In the genomic region with DNA sequence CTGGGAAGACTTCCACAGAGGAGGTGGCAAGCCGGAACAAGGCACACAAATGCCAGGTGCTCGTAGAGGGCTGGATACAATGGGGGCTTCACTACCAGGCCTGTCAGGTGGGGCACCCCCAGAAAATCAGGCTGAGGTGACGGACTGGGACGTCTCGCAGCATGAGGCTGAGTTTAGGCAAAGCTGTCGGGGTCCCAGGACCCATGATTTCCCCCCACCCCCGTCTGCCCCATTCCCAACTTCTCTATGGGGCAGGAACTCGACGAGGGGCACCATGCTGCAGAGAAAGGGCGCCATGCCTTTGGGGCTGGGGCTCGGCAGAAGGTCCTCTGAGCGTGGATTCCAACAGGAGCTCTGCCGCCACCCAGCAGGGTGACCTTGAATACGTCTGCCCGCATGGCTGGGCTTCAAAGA, we compare ENCODE assay signal across 1 cellular context.
TF ChIP-seq lines count a peak whose summit lies in the region.

No MANE protein-coding gene starts in this region.

TF ChIP-seq in HepG2, 621 proteins besides CTCF, POLR2A, EP300 and RAD21 (continued from another document and continues in another):
- TF ChIP-seq, protein P1, sequence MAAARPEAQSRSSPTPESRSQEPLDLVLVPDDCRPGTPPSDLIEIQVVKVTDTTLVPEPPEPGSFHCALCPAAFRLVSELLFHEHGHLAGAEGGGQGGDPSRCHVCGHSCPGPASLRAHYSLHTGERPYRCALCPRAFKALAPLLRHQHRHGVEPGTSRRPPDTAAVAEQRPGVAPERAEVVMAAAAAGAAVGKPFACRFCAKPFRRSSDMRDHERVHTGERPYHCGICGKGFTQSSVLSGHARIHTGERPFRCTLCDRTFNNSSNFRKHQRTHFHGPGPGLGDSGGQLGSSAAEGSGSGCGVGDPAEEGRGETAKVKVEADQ (CRISPR knock-in tag; IDR thresholded peaks at IDR 0.05; ENCODE audit: borderline replicate concordance), result 0 out of 2 replicates have a peak, but pooled peaks have one; percentile 49
- TF ChIP-seq KLF12 (CRISPR knock-in tag; IDR thresholded peaks at IDR 0.05; ENCODE audit: borderline replicate concordance) (no peak), BCL6 (CRISPR knock-in tag; IDR thresholded peaks at IDR 0.05) (no peak), MIER3 (CRISPR knock-in tag; IDR thresholded peaks at IDR 0.05; ENCODE audit: borderline replicate concordance) (no peak), ZBTB37 (CRISPR knock-in tag; IDR thresholded peaks at IDR 0.05) (no peak; the same call in 1 of the 2 replicates), ZBTB42 (CRISPR knock-in tag; IDR thresholded peaks at IDR 0.05) (no peak), BRD4 (CRISPR knock-in tag; IDR thresholded peaks at IDR 0.05) (no peak), RBM22 (optimal IDR thresholded peaks at IDR 0.05; ENCODE audit: low read length) (no peak), ZNF841 (CRISPR knock-in tag; IDR thresholded peaks at IDR 0.05; ENCODE audit: borderline replicate concordance) (peak; percentile 96; the same call in 1 of the 2 replicates), ZNF550 (CRISPR knock-in tag; IDR thresholded peaks at IDR 0.05; ENCODE audit: borderline replicate concordance) (no peak), SP140L (CRISPR knock-in tag; IDR thresholded peaks at IDR 0.05; ENCODE audit: borderline replicate concordance) (no peak), ELK4 (CRISPR knock-in tag; IDR thresholded peaks at IDR 0.05; ENCODE audit: borderline replicate concordance) (no peak), E2F2 (CRISPR knock-in tag; IDR thresholded peaks at IDR 0.05; ENCODE audit: borderline replicate concordance) (0 out of 2 replicates have a peak, but pooled peaks have one; percentile 88), LCORL (IDR thresholded peaks at IDR 0.05) (no peak), LCORL (CRISPR knock-in tag; IDR thresholded peaks at IDR 0.05) (0 out of 2 replicates have a peak, but pooled peaks have one; percentile 13), MLXIP (CRISPR knock-in tag; IDR thresholded peaks at IDR 0.05; ENCODE audit: borderline replicate concordance) (no peak), GTF3A (CRISPR knock-in tag; conservative IDR thresholded peaks at IDR 0.05) (no peak), CREB3 (CRISPR knock-in tag; IDR thresholded peaks at IDR 0.05) (no peak), ZNF232 (CRISPR knock-in tag; IDR thresholded peaks at IDR 0.05; ENCODE audit: borderline replicate concordance) (no peak), ZNF576 (CRISPR knock-in tag; IDR thresholded peaks at IDR 0.05) (no peak), PLRG1 (conservative IDR thresholded peaks at IDR 0.05) (no peak), FOXK2 (IDR thresholded peaks at IDR 0.05) (no peak), NR2F1 (CRISPR knock-in tag; IDR thresholded peaks at IDR 0.05) (no peak), IKZF1 (IDR thresholded peaks at IDR 0.05) (no peak), KLF11 (CRISPR knock-in tag; IDR thresholded peaks at IDR 0.05) (no peak), MEIS2 (CRISPR knock-in tag; IDR thresholded peaks at IDR 0.05) (no peak), DMAP1 (CRISPR knock-in tag; IDR thresholded peaks at IDR 0.05) (no peak), ZFP37 (CRISPR knock-in tag; IDR thresholded peaks at IDR 0.05; ENCODE audit: borderline replicate concordance) (no peak), ZNF607 (CRISPR knock-in tag; IDR thresholded peaks at IDR 0.05; ENCODE audit: borderline replicate concordance) (no peak), ZNF674 (CRISPR knock-in tag; IDR thresholded peaks at IDR 0.05; ENCODE audit: low read depth) (peak; percentile 87; the same call in 1 of the 2 replicates), ZNF234 (CRISPR knock-in tag; conservative IDR thresholded peaks at IDR 0.05) (0 out of 2 replicates have a peak, but pooled peaks have one; percentile 75), ZNF724P (CRISPR knock-in tag; IDR thresholded peaks at IDR 0.05; ENCODE audit: borderline replicate concordance) (no peak), KAT7 (CRISPR knock-in tag; IDR thresholded peaks at IDR 0.05; ENCODE audit: borderline replicate concordance) (no peak), SATB2 (CRISPR knock-in tag; IDR thresholded peaks at IDR 0.05) (no peak)
- TF ChIP-seq, protein P2, sequence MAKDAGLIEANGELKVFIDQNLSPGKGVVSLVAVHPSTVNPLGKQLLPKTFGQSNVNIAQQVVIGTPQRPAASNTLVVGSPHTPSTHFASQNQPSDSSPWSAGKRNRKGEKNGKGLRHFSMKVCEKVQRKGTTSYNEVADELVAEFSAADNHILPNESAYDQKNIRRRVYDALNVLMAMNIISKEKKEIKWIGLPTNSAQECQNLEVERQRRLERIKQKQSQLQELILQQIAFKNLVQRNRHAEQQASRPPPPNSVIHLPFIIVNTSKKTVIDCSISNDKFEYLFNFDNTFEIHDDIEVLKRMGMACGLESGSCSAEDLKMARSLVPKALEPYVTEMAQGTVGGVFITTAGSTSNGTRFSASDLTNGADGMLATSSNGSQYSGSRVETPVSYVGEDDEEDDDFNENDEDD (CRISPR knock-in tag; IDR thresholded peaks at IDR 0.05; ENCODE audit: borderline replicate concordance), result no peak
- TF ChIP-seq, protein P3, sequence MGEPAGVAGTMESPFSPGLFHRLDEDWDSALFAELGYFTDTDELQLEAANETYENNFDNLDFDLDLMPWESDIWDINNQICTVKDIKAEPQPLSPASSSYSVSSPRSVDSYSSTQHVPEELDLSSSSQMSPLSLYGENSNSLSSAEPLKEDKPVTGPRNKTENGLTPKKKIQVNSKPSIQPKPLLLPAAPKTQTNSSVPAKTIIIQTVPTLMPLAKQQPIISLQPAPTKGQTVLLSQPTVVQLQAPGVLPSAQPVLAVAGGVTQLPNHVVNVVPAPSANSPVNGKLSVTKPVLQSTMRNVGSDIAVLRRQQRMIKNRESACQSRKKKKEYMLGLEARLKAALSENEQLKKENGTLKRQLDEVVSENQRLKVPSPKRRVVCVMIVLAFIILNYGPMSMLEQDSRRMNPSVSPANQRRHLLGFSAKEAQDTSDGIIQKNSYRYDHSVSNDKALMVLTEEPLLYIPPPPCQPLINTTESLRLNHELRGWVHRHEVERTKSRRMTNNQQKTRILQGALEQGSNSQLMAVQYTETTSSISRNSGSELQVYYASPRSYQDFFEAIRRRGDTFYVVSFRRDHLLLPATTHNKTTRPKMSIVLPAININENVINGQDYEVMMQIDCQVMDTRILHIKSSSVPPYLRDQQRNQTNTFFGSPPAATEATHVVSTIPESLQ (CRISPR knock-in tag; conservative IDR thresholded peaks at IDR 0.05), result no peak
- TF ChIP-seq, protein P4, sequence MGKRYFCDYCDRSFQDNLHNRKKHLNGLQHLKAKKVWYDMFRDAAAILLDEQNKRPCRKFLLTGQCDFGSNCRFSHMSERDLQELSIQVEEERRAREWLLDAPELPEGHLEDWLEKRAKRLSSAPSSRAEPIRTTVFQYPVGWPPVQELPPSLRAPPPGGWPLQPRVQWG (CRISPR knock-in tag; IDR thresholded peaks at IDR 0.05; ENCODE audit: borderline replicate concordance, low read depth), result no peak
- TF ChIP-seq, protein P5, sequence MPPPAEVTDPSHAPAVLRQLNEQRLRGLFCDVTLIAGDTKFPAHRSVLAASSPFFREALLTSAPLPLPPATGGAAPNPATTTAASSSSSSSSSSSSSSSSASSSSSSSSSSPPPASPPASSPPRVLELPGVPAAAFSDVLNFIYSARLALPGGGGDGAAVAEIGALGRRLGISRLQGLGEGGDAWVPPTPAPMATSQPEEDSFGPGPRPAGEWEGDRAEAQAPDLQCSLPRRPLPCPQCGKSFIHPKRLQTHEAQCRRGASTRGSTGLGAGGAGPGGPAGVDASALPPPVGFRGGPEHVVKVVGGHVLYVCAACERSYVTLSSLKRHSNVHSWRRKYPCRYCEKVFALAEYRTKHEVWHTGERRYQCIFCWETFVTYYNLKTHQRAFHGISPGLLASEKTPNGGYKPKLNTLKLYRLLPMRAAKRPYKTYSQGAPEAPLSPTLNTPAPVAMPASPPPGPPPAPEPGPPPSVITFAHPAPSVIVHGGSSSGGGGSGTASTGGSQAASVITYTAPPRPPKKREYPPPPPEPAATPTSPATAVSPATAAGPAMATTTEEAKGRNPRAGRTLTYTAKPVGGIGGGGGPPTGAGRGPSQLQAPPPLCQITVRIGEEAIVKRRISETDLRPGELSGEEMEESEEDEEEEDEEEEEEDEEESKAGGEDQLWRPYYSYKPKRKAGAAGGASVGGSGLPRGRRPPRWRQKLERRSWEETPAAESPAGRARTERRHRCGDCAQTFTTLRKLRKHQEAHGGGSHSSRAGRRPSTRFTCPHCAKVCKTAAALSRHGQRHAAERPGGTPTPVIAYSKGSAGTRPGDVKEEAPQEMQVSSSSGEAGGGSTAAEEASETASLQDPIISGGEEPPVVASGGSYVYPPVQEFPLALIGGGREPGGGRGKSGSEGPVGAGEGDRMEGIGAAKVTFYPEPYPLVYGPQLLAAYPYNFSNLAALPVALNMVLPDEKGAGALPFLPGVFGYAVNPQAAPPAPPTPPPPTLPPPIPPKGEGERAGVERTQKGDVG (CRISPR knock-in tag; IDR thresholded peaks at IDR 0.05; ENCODE audit: borderline replicate concordance), result no peak
- TF ChIP-seq, protein P6, sequence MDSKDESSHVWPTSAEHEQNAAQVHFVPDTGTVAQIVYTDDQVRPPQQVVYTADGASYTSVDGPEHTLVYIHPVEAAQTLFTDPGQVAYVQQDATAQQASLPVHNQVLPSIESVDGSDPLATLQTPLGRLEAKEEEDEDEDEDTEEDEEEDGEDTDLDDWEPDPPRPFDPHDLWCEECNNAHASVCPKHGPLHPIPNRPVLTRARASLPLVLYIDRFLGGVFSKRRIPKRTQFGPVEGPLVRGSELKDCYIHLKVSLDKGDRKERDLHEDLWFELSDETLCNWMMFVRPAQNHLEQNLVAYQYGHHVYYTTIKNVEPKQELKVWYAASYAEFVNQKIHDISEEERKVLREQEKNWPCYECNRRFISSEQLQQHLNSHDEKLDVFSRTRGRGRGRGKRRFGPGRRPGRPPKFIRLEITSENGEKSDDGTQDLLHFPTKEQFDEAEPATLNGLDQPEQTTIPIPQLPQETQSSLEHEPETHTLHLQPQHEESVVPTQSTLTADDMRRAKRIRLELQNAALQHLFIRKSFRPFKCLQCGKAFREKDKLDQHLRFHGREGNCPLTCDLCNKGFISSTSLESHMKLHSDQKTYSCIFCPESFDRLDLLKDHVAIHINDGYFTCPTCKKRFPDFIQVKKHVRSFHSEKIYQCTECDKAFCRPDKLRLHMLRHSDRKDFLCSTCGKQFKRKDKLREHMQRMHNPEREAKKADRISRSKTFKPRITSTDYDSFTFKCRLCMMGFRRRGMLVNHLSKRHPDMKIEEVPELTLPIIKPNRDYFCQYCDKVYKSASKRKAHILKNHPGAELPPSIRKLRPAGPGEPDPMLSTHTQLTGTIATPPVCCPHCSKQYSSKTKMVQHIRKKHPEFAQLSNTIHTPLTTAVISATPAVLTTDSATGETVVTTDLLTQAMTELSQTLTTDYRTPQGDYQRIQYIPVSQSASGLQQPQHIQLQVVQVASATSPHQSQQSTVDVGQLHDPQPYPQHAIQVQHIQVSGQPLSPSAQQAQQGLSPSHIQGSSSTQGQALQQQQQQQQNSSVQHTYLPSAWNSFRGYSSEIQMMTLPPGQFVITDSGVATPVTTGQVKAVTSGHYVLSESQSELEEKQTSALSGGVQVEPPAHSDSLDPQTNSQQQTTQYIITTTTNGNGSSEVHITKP (CRISPR knock-in tag; IDR thresholded peaks at IDR 0.05; ENCODE audit: low read depth), result no peak
